ENCODE assay signal across 9 cellular contexts in the genomic region with DNA sequence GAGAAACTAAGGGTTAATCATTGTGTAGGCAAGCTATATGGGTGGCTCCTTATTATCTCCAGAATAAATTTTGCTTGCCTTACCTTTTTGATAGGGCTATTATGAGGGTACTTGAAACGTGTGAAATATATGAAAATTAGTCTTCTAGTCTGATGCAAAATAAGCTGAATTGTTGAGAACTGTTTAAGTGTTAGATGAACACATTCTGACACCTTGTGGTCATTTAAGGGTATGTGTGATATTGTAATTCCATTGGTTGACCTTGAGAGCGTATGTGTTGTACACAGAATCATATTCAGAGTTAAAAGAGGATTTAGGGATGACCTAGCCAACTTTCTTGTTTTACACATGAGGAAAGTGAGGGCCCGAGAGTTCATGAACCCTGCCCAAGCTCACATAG. TPM values are rescaled to one million over a fixed set of nuclear protein-coding genes. Genes with fewer than 3 reads are reported as not detected.
A peak's percentile ranks its signal among the peaks of the same experiment; 100 is the strongest.
DNase-seq lines count a peak whose midpoint lies in the region; ATAC-seq and TF ChIP-seq lines count a peak whose summit lies in the region.
"Had no signal": no experiment of that assay in that cellular context is flagged by ENCODE, and none has a peak within 500 bp of the region (broad histone marks: within the 10 kb centered on the region; RNA-seq: fewer than 3 reads in every experiment).

No MANE protein-coding gene starts in this region.

- peak in 1 of 4 experiments; percentile 12 for TF ChIP-seq CTCF in sigmoid colon (IDR thresholded peaks at IDR 0.05)

- TF ChIP-seq POLR2A in sigmoid colon (IDR thresholded peaks at IDR 0.05): no peak

- no peaks in the 10 kb centered on the region for H3K4me1 ChIP-seq in sigmoid colon

- no peak for TF ChIP-seq EP300 in sigmoid colon (IDR thresholded peaks at IDR 0.05)

- peak; percentile 70 for ATAC-seq in GM19351 (IDR thresholded peaks at IDR 0.05; ENCODE audit: unreplicated experiment)

- H3K9me3 ChIP-seq in sigmoid colon: no peaks in the 10 kb centered on the region
- H3K9me3 ChIP-seq: ovary had no signal

- H3K27ac ChIP-seq in sigmoid colon: no peak overlapping the region
- H3K27ac ChIP-seq: ovary had no signal

- no peaks in the 10 kb centered on the region for H3K27me3 ChIP-seq in sigmoid colon
- H3K27me3 ChIP-seq: ovary had no signal

- WGBS in sigmoid colon, 2 donors: 17 to 32% methylated on average over 3 of the region's 3 CpGs

- intact Hi-C loops in sigmoid colon (cut with DNase I): loop anchor here (10.0 kb wide), 1 partner anchor 610 kb away; no protein-coding TSS in a partner anchor

- in situ Hi-C loops in ACHN (cut with HindIII; ENCODE audit: low pct_ligation_motif_present, low pct_unique_long_range_greater_than_20kb, low sequenced_read_pairs): no loop called here

- no peaks in the 10 kb centered on the region for H3K36me3 ChIP-seq in sigmoid colon
- H3K36me3 ChIP-seq: ovary had no signal

- no peak overlapping the region for H3K4me3 ChIP-seq in sigmoid colon
- H3K4me3 ChIP-seq: ovary had no signal

- DNase-seq in ACHN (peak; percentile 19), RPMI7951 (ENCODE audit: low read depth) (peak; percentile 6), globus pallidus (ENCODE audit: low spot score) (peak; percentile 37), NCI-H1105 treated with DMSO at 0.1 percent for 48 hours (lab: John Stamatoyannopoulos, UW) (no peak), NCI-H1417 treated with DMSO at 0.1 percent for 48 hours (lab: John Stamatoyannopoulos, UW) (no peak), sigmoid colon (no peak)
- no peak for DNase-seq in stimulated activated CD4-positive, alpha-beta T cell treated with anti-CD3 and anti-CD28 coated beads, Interleukin-2, amount 100 ng/mL, for 24 hours
- DNase-seq: ovary had no signal

RNA-seq across cellular contexts. Expression of a gene that starts 44.6 kb away (rescaled TPM):
- total RNA-seq in RPMI7951 (2014; rRNA removed; shearing (Covaris generic)): 0.39 and 0.48 TPM in 2 replicates
- total RNA-seq in sigmoid colon: 100 to 1,000 TPM in 1 of 4 donors, 10 to 100 TPM in 3; 15.9 to 105 (median 61.7) TPM
- 1 to 10 TPM in 2 of 3 donors, not detected in 1; 1.8 to 8.0 TPM for polyA plus RNA-seq in sigmoid colon

Comparison
In these comparisons a context has a peak if more than half of its experiments do, and no peak if none do; other contexts are left out.
1. DNase-seq: peak in ACHN (single experiment), RPMI7951 (single experiment) and globus pallidus (single experiment); none in NCI-H1105 treated with DMSO at 0.1 percent for 48 hours (single experiment), NCI-H1417 treated with DMSO at 0.1 percent for 48 hours (single experiment), sigmoid colon (single experiment) and stimulated activated CD4-positive, alpha-beta T cell treated with anti-CD3 and anti-CD28 coated beads, Interleukin-2, amount 100 ng/mL, for 24 hours (0 of 2).
2. RNA of a gene that starts 44.6 kb away (total RNA-seq): 15.9 to 105 TPM in sigmoid colon; 0.39 to 0.48 TPM in RPMI7951; every median in the first group is over 10 times any median in the second.